ENCODE assay signal across 15 cellular contexts in the genomic region with DNA sequence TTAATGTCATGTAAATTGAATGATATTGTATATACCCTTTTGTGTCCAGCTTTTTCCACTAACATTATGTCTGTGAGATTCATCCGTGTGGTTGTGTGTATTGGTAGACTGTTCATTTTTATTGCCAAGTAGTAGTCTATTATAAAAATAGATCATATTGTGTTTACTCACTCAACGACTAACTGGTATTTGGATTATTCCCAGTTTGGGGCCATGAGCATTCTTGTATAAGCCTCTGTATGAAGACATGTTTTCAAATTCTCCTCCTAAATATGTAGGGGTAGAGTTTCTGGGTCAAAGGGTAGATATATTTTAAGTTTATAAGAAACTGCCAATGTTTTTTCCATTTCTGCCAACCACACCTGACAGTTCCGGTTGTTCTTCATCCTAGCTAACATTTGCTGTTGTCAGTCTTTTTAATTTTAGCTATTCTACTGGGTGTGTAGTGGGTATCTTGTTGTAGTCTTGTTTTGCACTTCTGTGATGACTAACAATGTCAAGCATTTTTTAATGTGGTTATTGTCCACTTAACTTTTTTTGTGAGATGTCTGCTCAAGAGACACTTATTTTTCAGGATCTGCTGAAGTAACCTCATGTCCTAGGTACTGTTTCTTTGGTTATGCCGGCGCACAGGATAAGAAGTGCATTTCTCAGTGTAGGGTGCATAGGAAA.
DNase-seq lines count a peak whose midpoint lies in the region; ATAC-seq and TF ChIP-seq lines count a peak whose summit lies in the region.
"Had no signal": no experiment of that assay in that cellular context is flagged by ENCODE, and none has a peak within 500 bp of the region (broad histone marks: within the 10 kb centered on the region; RNA-seq: fewer than 3 reads in every experiment).

No MANE protein-coding gene starts in this region.

- CTCF ChIA-PET in AG04450 (lab: Charles Lee): no interaction called here

- H3K27me3 ChIP-seq in AG04450 (ENCODE audit: control insufficient read depth, insufficient read depth, low read length): no peaks in the 10 kb centered on the region
- H3K27me3 ChIP-seq: breast epithelium, sigmoid colon had no signal

- H3K27ac ChIP-seq in AG04450 (ENCODE audit: low read depth, low read length): peak overlapping the region; percentile 73
- peak overlapping the region in 1 of 2 donors; percentile 49 for H3K27ac ChIP-seq in coronary artery
- H3K27ac ChIP-seq: lower lobe of right lung had no signal

- POLR2A ChIA-PET in AG04450 (lab: Yijun Ruan, JAX): interaction anchor here (0.6 to 1.1 kb wide), 3 partner anchors 16 to 168 kb away, joined by 3 to 6 read pairs (median 4); no protein-coding TSS in a partner anchor

- H3K4me3 ChIP-seq in AG04450 (ENCODE audit: low read depth, low read length) (no peak overlapping the region), choroid plexus epithelial cell (ENCODE audit: low read depth, low read length) (no peak overlapping the region), coronary artery (no peak overlapping the region)
- H3K4me3 ChIP-seq: breast epithelium, lower lobe of right lung, sigmoid colon had no signal

- no peak for TF ChIP-seq CTCF in AG04450 (IDR thresholded peaks at IDR 0.05; ENCODE audit: low read depth, low read length)
- TF ChIP-seq CTCF in choroid plexus epithelial cell (conservative IDR thresholded peaks at IDR 0.05; ENCODE audit: low read depth, low read length): no peak
- TF ChIP-seq CTCF in coronary artery (IDR thresholded peaks at IDR 0.05): no peak

- no peak for DNase-seq in AG04450 (ENCODE audit: low read depth, low spot score)
- peak; percentile 70 for DNase-seq in HS-5 (ENCODE audit: low read depth)
- DNase-seq in choroid plexus epithelial cell (ENCODE audit: low read depth): peak; percentile 76
- peak; percentile 87 for DNase-seq in myocyte (ENCODE audit: low read depth)
- DNase-seq in coronary artery (ENCODE audit: low spot score): no peak
- DNase-seq in DMS53 (lab: John Stamatoyannopoulos, UW): no peak
- no peak for DNase-seq in NCI-H1694 (lab: John Stamatoyannopoulos, UW)
- DNase-seq: activated CD4-positive, alpha-beta T cell treated with anti-CD3 and anti-CD28 coated beads for 36 hours; activated naive CD4-positive, alpha-beta T cell treated with anti-CD3 and anti-CD28 coated beads, Interleukin-2, amount 10 ng/mL, durations not matched to agents 7 days and 5 days; effector CD4-positive, alpha-beta T cell; lower lobe of right lung; NCI-H1694 treated with DMSO at 0.1 percent for 48 hours; sigmoid colon had no signal

- no peak for ATAC-seq in GM18502 (IDR thresholded peaks at IDR 0.05; ENCODE audit: poor library complexity, unreplicated experiment)
- ATAC-seq: activated CD4-positive, alpha-beta T cell treated with anti-CD3 and anti-CD28 coated beads for 36 hours; lower lobe of right lung had no signal

- no peaks in the 10 kb centered on the region for H3K9me3 ChIP-seq in AG04450 (ENCODE audit: control insufficient read depth, insufficient read depth, low read length)
- H3K9me3 ChIP-seq: breast epithelium, lower lobe of right lung, sigmoid colon had no signal

Comparison
In these comparisons a context has a peak if more than half of its experiments do, and no peak if none do; other contexts are left out.
1. DNase-seq: peak in HS-5 (single experiment), choroid plexus epithelial cell (single experiment) and myocyte (single experiment); none in AG04450 (single experiment), coronary artery (single experiment), DMS53 (single experiment) and NCI-H1694 (single experiment).